12 cellular contexts compared by ENCODE assay signal in genomic region chr7:8133188-8133848, GRCh38.
DNase-seq lines count a peak whose midpoint lies in the region; ATAC-seq lines count a peak whose summit lies in the region.
"Had no signal": no experiment of that assay in that cellular context is flagged by ENCODE, and none has a peak within 500 bp of the region (broad histone marks: within the 10 kb centered on the region; RNA-seq: fewer than 3 reads in every experiment).

No MANE protein-coding gene starts in this region.

- peak overlapping the region; percentile 66 for H3K27ac ChIP-seq in KOPT-K1 (ENCODE audit: low read depth, low read length, poor library complexity, severe bottlenecking)

- peak; percentile 46 for ATAC-seq in GM18511 (IDR thresholded peaks at IDR 0.05; ENCODE audit: unreplicated experiment)
- peak; percentile 23 for ATAC-seq in GM21576 (IDR thresholded peaks at IDR 0.05; ENCODE audit: unreplicated experiment)
- ATAC-seq in HG03439 (IDR thresholded peaks at IDR 0.05; ENCODE audit: unreplicated experiment) = no peak

- DNase-seq in kidney glomerular epithelial cell (lab: John Stamatoyannopoulos, UW) (peak; percentile 87), A172 (ENCODE audit: low spot score) (no peak), NCI-H1092 (lab: John Stamatoyannopoulos, UW) (no peak)
- no peak for DNase-seq in effector CD8-positive, alpha-beta T cell (lab: John Stamatoyannopoulos, UW)
- DNase-seq: activated T-cell treated with anti-CD3 and anti-CD28 coated beads, Interleukin-2, amount 50 U/mL, for 24 hours; C1 segment of cervical spinal cord; KBM-7; NCI-H2081 had no signal

- H3K9me3 ChIP-seq in KOPT-K1 (ENCODE audit: insufficient read depth, low read length, poor library complexity, severe bottlenecking) = no peaks in the 10 kb centered on the region

- H3K36me3 ChIP-seq in KOPT-K1 (ENCODE audit: insufficient read depth, low read length) = no peaks in the 10 kb centered on the region
